Comparison of ENCODE assay signal across 8 cellular contexts in genomic region chr11:65013130-65013691, GRCh38. TPM values are rescaled to one million over a fixed set of nuclear protein-coding genes. Genes with fewer than 3 reads are reported as not detected.
DNase-seq lines count a peak whose midpoint lies in the region; ATAC-seq and TF ChIP-seq lines count a peak whose summit lies in the region.

No MANE protein-coding gene starts in this region.

- WGBS in neuronal stem cell (ENCODE audit: extremely low coverage in 2 of 2, insufficient read length in 2 of 2, insufficient replicate concordance in 1 of 2), 2 donors = no CpG with 5 or more reads among the region's 14 CpGs

- H4K20me1 ChIP-seq in OCI-LY1 (ENCODE audit: insufficient read depth, low read length) = no peaks in the 10 kb centered on the region

- H3K4me1 ChIP-seq in OCI-LY1 (ENCODE audit: insufficient read depth, low read length, severe bottlenecking) (peaks cover 13% of the 10 kb centered on the region), neuronal stem cell (ENCODE audit: control insufficient read depth in 2 of 2, insufficient read depth in 1 of 2, low read depth in 1 of 2, low read length in 2 of 2) (peaks cover 0 to 2% of the 10 kb centered on the region in 2 donors)

- H2BK120ac ChIP-seq in neuronal stem cell (ENCODE audit: low read depth, low read length) = no peak overlapping the region

- H3K9me3 ChIP-seq in OCI-LY1 (ENCODE audit: low read length) = no peaks in the 10 kb centered on the region
- H3K9me3 ChIP-seq in neuronal stem cell (replicated peaks in 1 of 2; ENCODE audit: control insufficient read depth in 2 of 2, insufficient read depth in 1 of 2, low read depth in 1 of 2, low read length in 2 of 2) = peaks cover 0 to 7% of the 10 kb centered on the region in 2 donors

- H3K18ac ChIP-seq in neuronal stem cell (ENCODE audit: low read length) = no peak overlapping the region

- H3K9ac ChIP-seq in OCI-LY1 (ENCODE audit: low read length) = peak overlapping the region; percentile 76; the same call in 1 of the 2 replicates
- no peak overlapping the region for H3K9ac ChIP-seq in neuronal stem cell (ENCODE audit: low read depth, low read length, poor library complexity)

- H3K14ac ChIP-seq in neuronal stem cell (ENCODE audit: low read length) = no peak overlapping the region

- H2BK12ac ChIP-seq in neuronal stem cell (ENCODE audit: low read length) = no peak overlapping the region

- H3K36me3 ChIP-seq in OCI-LY1 (ENCODE audit: insufficient read depth, low read length) (peaks cover 9% of the 10 kb centered on the region), neuronal stem cell (replicated peaks in 1 of 2; ENCODE audit: control insufficient read depth in 2 of 2, insufficient read depth in 2 of 2, low read length in 2 of 2) (peaks cover 12 to 18% of the 10 kb centered on the region in 2 donors)

- DNase-seq in DMS53 treated with DMSO at 0.1 percent for 48 hours (lab: John Stamatoyannopoulos, UW; ENCODE audit: unreplicated experiment) (peak; percentile 85), fibroblast of villous mesenchyme (ENCODE audit: low read depth) (peak; percentile 85), neuronal stem cell (ENCODE audit: low spot score) (no peak)
- DNase-seq in activated effector memory CD4-positive, alpha-beta T cell treated with anti-CD3 and anti-CD28 coated beads, Interleukin-2, amount 50 U/mL, for 16 hours = peak; percentile 96

- peak overlapping the region; percentile 66 for H3K4me3 ChIP-seq in OCI-LY1 (ENCODE audit: low read depth, low read length, poor library complexity, severe bottlenecking)
- peak overlapping the region; percentile 89 for H3K4me3 ChIP-seq in fibroblast of villous mesenchyme (ENCODE audit: low read depth, low read length)
- peak overlapping the region; percentile 72 to 97 for H3K4me3 ChIP-seq in neuronal stem cell (ENCODE audit: low read length in 2 of 2)

- peak overlapping the region; percentile 82 for H3K27ac ChIP-seq in OCI-LY1 (ENCODE audit: low read depth, low read length, poor library complexity, severe bottlenecking)
- H3K27ac ChIP-seq in neuronal stem cell (replicated peaks; ENCODE audit: low read length) = peak overlapping the region; percentile 97
- H3K27ac ChIP-seq in temporal lobe (ENCODE audit: low read depth, low read length) = peak overlapping the region; percentile 98

- no peak overlapping the region for H3K4ac ChIP-seq in neuronal stem cell (ENCODE audit: low read length)

- no peak overlapping the region for H2AFZ ChIP-seq in OCI-LY1 (ENCODE audit: low read length)
- peak overlapping the region; percentile 99 for H2AFZ ChIP-seq in neuronal stem cell (ENCODE audit: low read length)

- H3K79me2 ChIP-seq in OCI-LY1 (ENCODE audit: insufficient read depth, low read length) = no peaks in the 10 kb centered on the region

- H2BK15ac ChIP-seq in neuronal stem cell (ENCODE audit: low read length) = no peak overlapping the region

- no peaks in the 10 kb centered on the region for H3K9me2 ChIP-seq in OCI-LY1 (ENCODE audit: low read depth, low read length)

- H4K8ac ChIP-seq in neuronal stem cell (ENCODE audit: low read depth, low read length) = no peak overlapping the region

- peak overlapping the region; percentile 70 for H3K23ac ChIP-seq in neuronal stem cell (ENCODE audit: low read depth, low read length, poor library complexity)

- ATAC-seq in HG02588 (IDR thresholded peaks at IDR 0.05; ENCODE audit: unreplicated experiment) (peak; percentile 68), GM19324 (IDR thresholded peaks at IDR 0.05; ENCODE audit: low FRiP score, unreplicated experiment) (no peak)

- H3K4me2 ChIP-seq in OCI-LY1 (ENCODE audit: low read length) (peak overlapping the region; percentile 80), neuronal stem cell (ENCODE audit: insufficient read depth, low read length, poor library complexity, severe bottlenecking) (peak overlapping the region; percentile 99)

- H2AK5ac ChIP-seq in neuronal stem cell (ENCODE audit: low read depth, low read length) = no peak overlapping the region

- peaks cover 10% of the 10 kb centered on the region for H3K79me1 ChIP-seq in neuronal stem cell (ENCODE audit: low read depth, low read length)

- H3F3A ChIP-seq in OCI-LY1 (ENCODE audit: insufficient read depth, low read length) = 0 out of 2 replicates have a peak, but pooled peaks cover 5% of the 10 kb centered on the region

- peak overlapping the region; percentile 100 for H2BK5ac ChIP-seq in neuronal stem cell (ENCODE audit: low read length)

- TF ChIP-seq CTCF in OCI-LY1 (IDR thresholded peaks at IDR 0.05; ENCODE audit: low read length) (0 out of 2 replicates have a peak, but pooled peaks have one; percentile 62), fibroblast of villous mesenchyme (IDR thresholded peaks at IDR 0.05; ENCODE audit: insufficient read depth, low read depth, low read length) (peak; percentile 74)

- no peaks in the 10 kb centered on the region for H3K27me3 ChIP-seq in OCI-LY1 (ENCODE audit: insufficient read depth, low read length)
- no peaks in the 10 kb centered on the region for H3K27me3 ChIP-seq in neuronal stem cell (ENCODE audit: control insufficient read depth in 3 of 3, insufficient read depth in 3 of 3, low read depth in 1 of 3, low read length in 3 of 3)

- H4K91ac ChIP-seq in neuronal stem cell (ENCODE audit: low read depth, low read length, poor library complexity) = no peak overlapping the region

RNA-seq across cellular contexts. Expression of gene ARL2, which starts 0.7 kb away (rescaled TPM):
- total RNA-seq in fibroblast of villous mesenchyme (44.5 and 73.4 TPM in 2 replicates), temporal lobe (47.0 TPM)
- polyA plus RNA-seq in neuronal stem cell (2013, experiment 1 of 2) = 238 TPM
- polyA plus RNA-seq in neuronal stem cell (2013, experiment 2 of 2) = 230 TPM

RNA-seq across cellular contexts. Expression of gene SNX15, which starts 14.0 kb away (rescaled TPM):
- total RNA-seq in fibroblast of villous mesenchyme (12.5 and 14.5 TPM in 2 replicates), temporal lobe (11.8 TPM)
- 15.9 TPM for polyA plus RNA-seq in neuronal stem cell (2013, experiment 1 of 2)
- 17.1 TPM for polyA plus RNA-seq in neuronal stem cell (2013, experiment 2 of 2)

RNA-seq across cellular contexts. Expression of gene BATF2, which starts 16.4 kb away (rescaled TPM):
- total RNA-seq in fibroblast of villous mesenchyme = 0.86 and 1.3 TPM in 2 replicates
- 0.17 TPM for polyA plus RNA-seq in neuronal stem cell (2013, experiment 1 of 2)
- polyA plus RNA-seq in neuronal stem cell (2013, experiment 2 of 2) = 0.18 TPM
- not detected for total RNA-seq in temporal lobe

RNA-seq across cellular contexts. Expression of gene SAC3D1, which starts 27.8 kb away (rescaled TPM):
- total RNA-seq in fibroblast of villous mesenchyme (10.4 and 13.5 TPM in 2 replicates), temporal lobe (3.0 TPM)
- polyA plus RNA-seq in neuronal stem cell (2013, experiment 1 of 2) = 12.7 TPM
- 12.4 TPM for polyA plus RNA-seq in neuronal stem cell (2013, experiment 2 of 2)

RNA-seq across cellular contexts. Expression of gene MAJIN, which starts 41.3 kb away (rescaled TPM):
- total RNA-seq in fibroblast of villous mesenchyme (not detected in 2 replicates), temporal lobe (not detected)
- not detected for polyA plus RNA-seq in neuronal stem cell (2013, experiment 1 of 2)
- not detected for polyA plus RNA-seq in neuronal stem cell (2013, experiment 2 of 2)
